Comparison of ENCODE assay signal across 1 cellular context in the genomic region with DNA sequence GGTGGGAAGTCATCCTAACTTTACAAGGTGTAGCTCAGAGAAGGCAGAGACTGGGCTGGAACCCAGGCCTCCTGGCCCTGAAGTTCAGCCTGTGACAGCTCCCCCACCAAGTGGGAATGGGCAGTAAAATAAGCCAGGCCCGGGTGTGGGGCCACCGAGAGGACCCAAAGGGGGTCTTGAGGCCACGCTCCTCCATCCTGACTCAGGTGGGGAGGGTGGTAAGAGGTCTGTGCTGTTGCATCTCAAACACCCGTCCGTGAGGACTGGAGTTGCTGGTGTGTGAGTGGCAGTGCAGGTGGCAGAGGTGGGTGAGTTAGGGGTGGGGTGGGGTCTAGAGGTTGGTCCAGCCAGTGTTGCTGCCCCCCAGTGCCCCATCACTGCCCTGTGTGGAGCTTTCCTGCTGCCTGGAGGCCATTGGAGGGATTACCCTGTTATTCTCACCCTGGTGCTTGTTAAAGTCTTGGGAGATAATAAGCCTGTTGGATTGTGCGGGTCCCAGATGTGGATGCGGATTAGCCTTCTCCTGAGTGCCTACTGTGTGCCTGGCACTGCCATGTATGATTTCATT.
TF ChIP-seq lines count a peak whose summit lies in the region.

No MANE protein-coding gene starts in this region.

TF ChIP-seq in K562, 482 proteins besides CTCF, POLR2A, EP300 and RAD21:
- no peak for TF ChIP-seq PML (IDR thresholded peaks at IDR 0.05; ENCODE audit: low read length)
- TF ChIP-seq POLR2G (IDR thresholded peaks at IDR 0.05; ENCODE audit: low read depth, low read length), result peak; percentile 57
TF ChIP-seq in K562: peak in this region for 1.
